In the genomic region with DNA sequence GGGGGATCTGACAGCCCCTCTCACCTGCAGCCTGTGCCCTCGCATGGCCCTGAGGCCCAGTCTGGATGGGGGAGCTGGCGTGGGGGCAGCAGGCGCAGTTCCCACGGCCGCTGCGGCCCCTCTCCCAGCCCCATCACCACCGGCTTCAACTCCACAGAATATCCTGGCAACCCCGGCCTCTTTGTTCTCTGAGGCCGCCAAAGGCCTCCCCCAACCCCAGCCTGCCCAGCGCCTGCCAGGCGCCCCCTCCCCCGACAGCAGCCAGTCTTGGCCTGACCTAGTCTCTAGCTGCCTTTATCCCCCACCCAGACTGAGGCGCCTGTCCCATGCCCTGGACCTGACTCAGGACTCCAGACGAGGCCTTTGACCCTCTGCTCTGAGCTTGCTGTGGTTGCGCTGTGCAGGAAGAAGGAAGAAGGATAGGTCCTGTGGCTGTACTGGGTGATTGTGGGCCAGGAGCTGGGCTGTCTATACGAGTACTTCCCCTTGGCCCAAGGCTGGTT, we compare ENCODE assay signal across 13 cellular contexts. TPM values are rescaled to one million over a fixed set of nuclear protein-coding genes. Genes with fewer than 3 reads are reported as not detected.
DNase-seq lines count a peak whose midpoint lies in the region; ATAC-seq and TF ChIP-seq lines count a peak whose summit lies in the region.
"Had no signal": no experiment of that assay in that cellular context is flagged by ENCODE, and none has a peak within 500 bp of the region (broad histone marks: within the 10 kb centered on the region; RNA-seq: fewer than 3 reads in every experiment).

No MANE protein-coding gene starts in this region.

- H2AK5ac ChIP-seq in mesenchymal stem cell (ENCODE audit: low read length, severe bottlenecking): no peak overlapping the region

- ATAC-seq in Right ventricle myocardium inferior: peak; percentile 4
- ATAC-seq in activated CD4-positive, alpha-beta T cell treated with anti-CD3 and anti-CD28 coated beads for 36 hours: no peak

- H3K4me2 ChIP-seq in mesenchymal stem cell (ENCODE audit: low read length, poor library complexity, severe bottlenecking): no peak overlapping the region

- intact Hi-C loops in Right ventricle myocardium inferior (cut with DNase I): loop anchor here (2.0 kb wide), 1 partner anchor 36 kb away; no protein-coding TSS in a partner anchor
- intact Hi-C loops in cardiac septum (cut with DNase I): loop anchor here (5.0 kb wide), 1 partner anchor 35 kb away; no protein-coding TSS in a partner anchor
- intact Hi-C loops in dorsolateral prefrontal cortex (cut with DNase I): no loop called here
- intact Hi-C loops in activated CD4-positive, alpha-beta T cell treated with anti-CD3 and anti-CD28 coated beads for 36 hours (cut with DNase I, micrococcal nuclease): no loop called here

- no peak overlapping the region for H2BK15ac ChIP-seq in mesenchymal stem cell (ENCODE audit: low read depth, poor library complexity, severe bottlenecking)

- H2BK5ac ChIP-seq in mesenchymal stem cell (ENCODE audit: low read depth, low read length, poor library complexity, severe bottlenecking): no peak overlapping the region

- H3K9me3 ChIP-seq in mesenchymal stem cell (ENCODE audit: control insufficient read depth, low read length): no peaks in the 10 kb centered on the region
- H3K9me3 ChIP-seq in thymus (ENCODE audit: control insufficient read depth): no peaks in the 10 kb centered on the region
- H3K9me3 ChIP-seq: thyroid gland had no signal

- H3K27me3 Mint-ChIP-seq in activated CD4-positive, alpha-beta T cell treated with anti-CD3 and anti-CD28 coated beads for 36 hours: no peaks in the 10 kb centered on the region
- H3K27me3 Mint-ChIP-seq: central memory CD8-positive, alpha-beta T cell had no signal

- no peak overlapping the region for H3K23ac ChIP-seq in mesenchymal stem cell (ENCODE audit: low read length in 2 of 2)

- DNase-seq in Right ventricle myocardium inferior (ENCODE audit: missing footprints) (no peak), cardiac septum (ENCODE audit: low spot score) (no peak), dorsolateral prefrontal cortex (peak in 1 of 10 donors; percentile 22), mesenchymal stem cell (no peak), NCI-H2081 (lab: John Stamatoyannopoulos, UW) (no peak)
- DNase-seq in stimulated activated CD4-positive, alpha-beta T cell treated with anti-CD3 and anti-CD28 coated beads, Interleukin-4, amount 100 ng/mL, for 4 hours: no peak
- no peak for DNase-seq in activated CD4-positive, alpha-beta T cell treated with anti-CD3 and anti-CD28 coated beads for 36 hours
- DNase-seq: activated CD4-positive, CD25-positive, alpha-beta regulatory T cell; HCEC 1CT had no signal

- H3K4me3 Mint-ChIP-seq in activated CD4-positive, alpha-beta T cell treated with anti-CD3 and anti-CD28 coated beads for 36 hours: no peak overlapping the region
- H3K4me3 Mint-ChIP-seq: central memory CD8-positive, alpha-beta T cell had no signal

- H3K4me1 Mint-ChIP-seq in activated CD4-positive, alpha-beta T cell treated with anti-CD3 and anti-CD28 coated beads for 36 hours: peaks cover 5% of the 10 kb centered on the region

- peaks cover 87% of the 10 kb centered on the region for H3K4me1 ChIP-seq in mesenchymal stem cell (ENCODE audit: control insufficient read depth, insufficient read depth, low read depth, low read length)
- H3K4me1 ChIP-seq in thymus (ENCODE audit: control insufficient read depth, insufficient read depth, low read length): peaks cover 71% of the 10 kb centered on the region

- 81% methylated on average over 15 of the region's 16 CpGs for WGBS in mesenchymal stem cell
- WGBS in thymus: 66% methylated on average over 16 of the region's 16 CpGs

- TF ChIP-seq CTCF in dorsolateral prefrontal cortex (IDR thresholded peaks at IDR 0.05 in 54 of 56, conservative IDR thresholded peaks at IDR 0.05 in 2 of 56; ENCODE audit: low read depth in 1 of 56, partially characterized antibody in 56 of 56): no peak

- H3K27me3 ChIP-seq in dorsolateral prefrontal cortex (no peaks in the 10 kb centered on the region), mesenchymal stem cell (ENCODE audit: control insufficient read depth in 1 of 2, insufficient read depth in 1 of 2, low read length in 2 of 2) (no peaks in the 10 kb centered on the region), thymus (ENCODE audit: control insufficient read depth, insufficient read depth) (no peaks in the 10 kb centered on the region)
- H3K27me3 ChIP-seq: thyroid gland had no signal

- POLR2A ChIA-PET in activated CD4-positive, alpha-beta T cell treated with anti-CD3 and anti-CD28 coated beads for 36 hours (lab: Charles Lee): no interaction called here

- no peak overlapping the region for H2BK12ac ChIP-seq in mesenchymal stem cell (ENCODE audit: low read length in 2 of 2)

- H4K91ac ChIP-seq in mesenchymal stem cell (ENCODE audit: low read length): no peak overlapping the region

- H3K79me1 ChIP-seq in mesenchymal stem cell (replicated peaks; ENCODE audit: low read length, poor library complexity, severe bottlenecking): peaks cover 6% of the 10 kb centered on the region

- peaks cover 48 to 82% of the 10 kb centered on the region in 2 experiments for H3K36me3 ChIP-seq in mesenchymal stem cell (ENCODE audit: control insufficient read depth in 1 of 2, insufficient read depth in 2 of 2, low read depth in 1 of 2, low read length in 2 of 2)
- H3K36me3 ChIP-seq in thymus (ENCODE audit: control insufficient read depth, insufficient read depth): peaks cover 22% of the 10 kb centered on the region

- H3K9me3 Mint-ChIP-seq in activated CD4-positive, alpha-beta T cell treated with anti-CD3 and anti-CD28 coated beads for 36 hours (ENCODE audit: low read depth): no peaks in the 10 kb centered on the region
- H3K9me3 Mint-ChIP-seq: central memory CD8-positive, alpha-beta T cell had no signal

- H2AFZ ChIP-seq in mesenchymal stem cell (ENCODE audit: low read depth, low read length): no peak overlapping the region

- H3K9ac ChIP-seq in mesenchymal stem cell (ENCODE audit: low read length): no peak overlapping the region

- H2BK120ac ChIP-seq in mesenchymal stem cell (ENCODE audit: low read depth, low read length): no peak overlapping the region

- H3K36me3 Mint-ChIP-seq in activated CD4-positive, alpha-beta T cell treated with anti-CD3 and anti-CD28 coated beads for 36 hours (ENCODE audit: low read depth): no peaks in the 10 kb centered on the region

- H3K27ac Mint-ChIP-seq in activated CD4-positive, alpha-beta T cell treated with anti-CD3 and anti-CD28 coated beads for 36 hours: no peak overlapping the region

- H3K18ac ChIP-seq in mesenchymal stem cell (ENCODE audit: low read depth in 1 of 2, low read length in 2 of 2): peak overlapping the region in 1 of 2 experiments; percentile 67

- H3K27ac ChIP-seq in dorsolateral prefrontal cortex (peak overlapping the region in 58 of 59 donors; percentile 25 to 100 (median 98)), mesenchymal stem cell (ENCODE audit: low read length, poor library complexity, severe bottlenecking) (peak overlapping the region; percentile 39), thymus (ENCODE audit: low read depth) (peak overlapping the region; percentile 56)
- H3K27ac ChIP-seq: RWPE1 had no signal

- peak overlapping the region in 1 of 2 experiments; percentile 6 for H3K14ac ChIP-seq in mesenchymal stem cell (ENCODE audit: low read length in 2 of 2)

- no peak overlapping the region for H3K4me3 ChIP-seq in dorsolateral prefrontal cortex
- no peak overlapping the region for H3K4me3 ChIP-seq in mesenchymal stem cell (ENCODE audit: insufficient read depth in 1 of 2, low read depth in 1 of 2, low read length in 2 of 2)
- H3K4me3 ChIP-seq in thymus (ENCODE audit: low read length): no peak overlapping the region
- H3K4me3 ChIP-seq: thyroid gland had no signal

- H4K8ac ChIP-seq in mesenchymal stem cell (ENCODE audit: low read length): no peak overlapping the region

- CTCF ChIA-PET in activated CD4-positive, alpha-beta T cell treated with anti-CD3 and anti-CD28 coated beads for 36 hours (lab: Charles Lee): no interaction called here

- no peak overlapping the region for H3K4ac ChIP-seq in mesenchymal stem cell (ENCODE audit: low read depth in 1 of 2, low read length in 2 of 2)

RNA-seq across cellular contexts. Expression of a gene that starts 38.8 kb away (rescaled TPM):
- total RNA-seq in Right ventricle myocardium inferior: 74.1 TPM
- total RNA-seq in cardiac septum: 49.3 TPM
- total RNA-seq in dorsolateral prefrontal cortex: 100 to 1,000 TPM in 83 of 120 experiments, 10 to 100 TPM in 37; 79.1 to 229 (median 108) TPM
- polyA plus RNA-seq in mesenchymal stem cell (2013, experiment 1 of 2): 75.1 TPM
- polyA plus RNA-seq in mesenchymal stem cell (2013, experiment 2 of 2): 76.7 TPM
- 47.9 TPM for polyA plus RNA-seq in thymus
- 1 to 10 TPM in 1 of 2 experiments, under 1 TPM in 1; 0.82 to 1.1 TPM for total RNA-seq in activated CD4-positive, alpha-beta T cell treated with anti-CD3 and anti-CD28 coated beads for 36 hours

Comparison
In these comparisons a context has a peak if more than half of its experiments do, and no peak if none do; other contexts are left out.
1. H3K27ac ChIP-seq: peak in every context shown above with its lines; median percentile 98 in dorsolateral prefrontal cortex; 56 in thymus; 39 in mesenchymal stem cell.
2. RNA of a gene that starts 38.8 kb away (total RNA-seq): 79.1 to 229 TPM in dorsolateral prefrontal cortex, 74.1 TPM in Right ventricle myocardium inferior (single experiment) and 49.3 TPM in cardiac septum (single experiment); 0.82 to 1.1 TPM in activated CD4-positive, alpha-beta T cell treated with anti-CD3 and anti-CD28 coated beads for 36 hours; every median in the first group is over 10 times any median in the second.
3. intact Hi-C loops: an anchor here in Right ventricle myocardium inferior (2.0 kb wide) and cardiac septum (5.0 kb wide); none called in dorsolateral prefrontal cortex and activated CD4-positive, alpha-beta T cell treated with anti-CD3 and anti-CD28 coated beads for 36 hours.